In the genomic region with DNA sequence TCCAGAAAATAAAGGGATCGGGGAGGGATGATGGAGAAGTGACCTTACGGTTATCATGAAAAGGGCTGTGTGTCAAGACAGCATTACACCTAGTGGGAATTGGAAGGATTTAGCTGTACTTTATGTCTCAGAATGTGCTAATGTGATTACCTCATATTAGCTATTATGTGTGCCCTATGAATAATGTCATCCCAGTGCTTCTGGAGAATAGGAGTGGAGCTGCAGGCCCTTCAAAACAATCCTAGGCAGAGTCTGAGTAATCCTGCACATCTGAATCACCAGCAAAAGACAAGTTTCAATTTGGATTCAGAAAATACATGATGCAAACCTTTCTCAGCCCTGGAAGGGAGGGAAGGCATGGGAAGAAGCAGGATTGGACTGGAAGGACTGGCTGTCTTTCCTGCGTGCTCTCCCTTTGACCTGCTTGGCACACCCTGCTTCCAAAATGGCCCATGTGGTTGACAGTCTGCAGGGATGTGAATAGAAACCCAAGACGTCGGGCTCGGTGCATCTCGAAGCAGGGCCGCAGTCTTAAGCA, we compare ENCODE assay signal across 1 cellular context.
A peak's percentile ranks its signal among the peaks of the same experiment; 100 is the strongest.
TF ChIP-seq lines count a peak whose summit lies in the region.

No MANE protein-coding gene starts in this region.

TF ChIP-seq in HEK293, 187 proteins besides CTCF, POLR2A, EP300 and RAD21 (continued from another document):
- TF ChIP-seq, protein P1, sequence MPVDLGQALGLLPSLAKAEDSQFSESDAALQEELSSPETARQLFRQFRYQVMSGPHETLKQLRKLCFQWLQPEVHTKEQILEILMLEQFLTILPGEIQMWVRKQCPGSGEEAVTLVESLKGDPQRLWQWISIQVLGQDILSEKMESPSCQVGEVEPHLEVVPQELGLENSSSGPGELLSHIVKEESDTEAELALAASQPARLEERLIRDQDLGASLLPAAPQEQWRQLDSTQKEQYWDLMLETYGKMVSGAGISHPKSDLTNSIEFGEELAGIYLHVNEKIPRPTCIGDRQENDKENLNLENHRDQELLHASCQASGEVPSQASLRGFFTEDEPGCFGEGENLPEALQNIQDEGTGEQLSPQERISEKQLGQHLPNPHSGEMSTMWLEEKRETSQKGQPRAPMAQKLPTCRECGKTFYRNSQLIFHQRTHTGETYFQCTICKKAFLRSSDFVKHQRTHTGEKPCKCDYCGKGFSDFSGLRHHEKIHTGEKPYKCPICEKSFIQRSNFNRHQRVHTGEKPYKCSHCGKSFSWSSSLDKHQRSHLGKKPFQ (tag by site-specific recombination; IDR thresholded peaks at IDR 0.05) = 0 out of 2 replicates have a peak, but pooled peaks have one; percentile 50
- peak; percentile 91 for TF ChIP-seq ZEB2 (tag by site-specific recombination; IDR thresholded peaks at IDR 0.05)
- TF ChIP-seq, protein P2, sequence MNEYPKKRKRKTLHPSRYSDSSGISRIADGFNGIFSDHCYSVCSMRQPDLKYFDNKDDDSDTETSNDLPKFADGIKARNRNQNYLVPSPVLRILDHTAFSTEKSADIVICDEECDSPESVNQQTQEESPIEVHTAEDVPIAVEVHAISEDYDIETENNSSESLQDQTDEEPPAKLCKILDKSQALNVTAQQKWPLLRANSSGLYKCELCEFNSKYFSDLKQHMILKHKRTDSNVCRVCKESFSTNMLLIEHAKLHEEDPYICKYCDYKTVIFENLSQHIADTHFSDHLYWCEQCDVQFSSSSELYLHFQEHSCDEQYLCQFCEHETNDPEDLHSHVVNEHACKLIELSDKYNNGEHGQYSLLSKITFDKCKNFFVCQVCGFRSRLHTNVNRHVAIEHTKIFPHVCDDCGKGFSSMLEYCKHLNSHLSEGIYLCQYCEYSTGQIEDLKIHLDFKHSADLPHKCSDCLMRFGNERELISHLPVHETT (tag by site-specific recombination; IDR thresholded peaks at IDR 0.05) = peak; percentile 77
- TF ChIP-seq ZNF138 (tag by site-specific recombination; IDR thresholded peaks at IDR 0.05; ENCODE audit: borderline replicate concordance) = no peak
- TF ChIP-seq ZNF791 (tag by site-specific recombination; IDR thresholded peaks at IDR 0.05) = no peak
- TF ChIP-seq, protein P3, sequence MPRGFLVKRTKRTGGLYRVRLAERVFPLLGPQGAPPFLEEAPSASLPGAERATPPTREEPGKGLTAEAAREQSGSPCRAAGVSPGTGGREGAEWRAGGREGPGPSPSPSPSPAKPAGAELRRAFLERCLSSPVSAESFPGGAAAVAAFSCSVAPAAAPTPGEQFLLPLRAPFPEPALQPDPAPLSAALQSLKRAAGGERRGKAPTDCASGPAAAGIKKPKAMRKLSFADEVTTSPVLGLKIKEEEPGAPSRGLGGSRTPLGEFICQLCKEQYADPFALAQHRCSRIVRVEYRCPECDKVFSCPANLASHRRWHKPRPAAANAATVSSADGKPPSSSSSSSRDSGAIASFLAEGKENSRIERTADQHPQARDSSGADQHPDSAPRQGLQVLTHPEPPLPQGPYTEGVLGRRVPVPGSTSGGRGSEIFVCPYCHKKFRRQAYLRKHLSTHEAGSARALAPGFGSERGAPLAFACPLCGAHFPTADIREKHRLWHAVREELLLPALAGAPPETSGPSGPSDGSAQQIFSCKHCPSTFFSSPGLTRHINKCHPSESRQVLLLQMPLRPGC (tag by site-specific recombination; IDR thresholded peaks at IDR 0.05) = peak; percentile 95
- no peak for TF ChIP-seq KLF9 (tag by site-specific recombination; IDR thresholded peaks at IDR 0.05; ENCODE audit: low read depth)
- peak; percentile 55; the same call in 1 of the 2 replicates for TF ChIP-seq ZBTB20 (tag by site-specific recombination; IDR thresholded peaks at IDR 0.05)
- TF ChIP-seq, protein P4, sequence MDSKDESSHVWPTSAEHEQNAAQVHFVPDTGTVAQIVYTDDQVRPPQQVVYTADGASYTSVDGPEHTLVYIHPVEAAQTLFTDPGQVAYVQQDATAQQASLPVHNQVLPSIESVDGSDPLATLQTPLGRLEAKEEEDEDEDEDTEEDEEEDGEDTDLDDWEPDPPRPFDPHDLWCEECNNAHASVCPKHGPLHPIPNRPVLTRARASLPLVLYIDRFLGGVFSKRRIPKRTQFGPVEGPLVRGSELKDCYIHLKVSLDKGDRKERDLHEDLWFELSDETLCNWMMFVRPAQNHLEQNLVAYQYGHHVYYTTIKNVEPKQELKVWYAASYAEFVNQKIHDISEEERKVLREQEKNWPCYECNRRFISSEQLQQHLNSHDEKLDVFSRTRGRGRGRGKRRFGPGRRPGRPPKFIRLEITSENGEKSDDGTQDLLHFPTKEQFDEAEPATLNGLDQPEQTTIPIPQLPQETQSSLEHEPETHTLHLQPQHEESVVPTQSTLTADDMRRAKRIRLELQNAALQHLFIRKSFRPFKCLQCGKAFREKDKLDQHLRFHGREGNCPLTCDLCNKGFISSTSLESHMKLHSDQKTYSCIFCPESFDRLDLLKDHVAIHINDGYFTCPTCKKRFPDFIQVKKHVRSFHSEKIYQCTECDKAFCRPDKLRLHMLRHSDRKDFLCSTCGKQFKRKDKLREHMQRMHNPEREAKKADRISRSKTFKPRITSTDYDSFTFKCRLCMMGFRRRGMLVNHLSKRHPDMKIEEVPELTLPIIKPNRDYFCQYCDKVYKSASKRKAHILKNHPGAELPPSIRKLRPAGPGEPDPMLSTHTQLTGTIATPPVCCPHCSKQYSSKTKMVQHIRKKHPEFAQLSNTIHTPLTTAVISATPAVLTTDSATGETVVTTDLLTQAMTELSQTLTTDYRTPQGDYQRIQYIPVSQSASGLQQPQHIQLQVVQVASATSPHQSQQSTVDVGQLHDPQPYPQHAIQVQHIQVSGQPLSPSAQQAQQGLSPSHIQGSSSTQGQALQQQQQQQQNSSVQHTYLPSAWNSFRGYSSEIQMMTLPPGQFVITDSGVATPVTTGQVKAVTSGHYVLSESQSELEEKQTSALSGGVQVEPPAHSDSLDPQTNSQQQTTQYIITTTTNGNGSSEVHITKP (tag by site-specific recombination; IDR thresholded peaks at IDR 0.05) = peak; percentile 41; the same call in 1 of the 2 replicates
- peak; percentile 92 for TF ChIP-seq ZNF629 (tag by site-specific recombination; IDR thresholded peaks at IDR 0.05)
- TF ChIP-seq, protein P5, sequence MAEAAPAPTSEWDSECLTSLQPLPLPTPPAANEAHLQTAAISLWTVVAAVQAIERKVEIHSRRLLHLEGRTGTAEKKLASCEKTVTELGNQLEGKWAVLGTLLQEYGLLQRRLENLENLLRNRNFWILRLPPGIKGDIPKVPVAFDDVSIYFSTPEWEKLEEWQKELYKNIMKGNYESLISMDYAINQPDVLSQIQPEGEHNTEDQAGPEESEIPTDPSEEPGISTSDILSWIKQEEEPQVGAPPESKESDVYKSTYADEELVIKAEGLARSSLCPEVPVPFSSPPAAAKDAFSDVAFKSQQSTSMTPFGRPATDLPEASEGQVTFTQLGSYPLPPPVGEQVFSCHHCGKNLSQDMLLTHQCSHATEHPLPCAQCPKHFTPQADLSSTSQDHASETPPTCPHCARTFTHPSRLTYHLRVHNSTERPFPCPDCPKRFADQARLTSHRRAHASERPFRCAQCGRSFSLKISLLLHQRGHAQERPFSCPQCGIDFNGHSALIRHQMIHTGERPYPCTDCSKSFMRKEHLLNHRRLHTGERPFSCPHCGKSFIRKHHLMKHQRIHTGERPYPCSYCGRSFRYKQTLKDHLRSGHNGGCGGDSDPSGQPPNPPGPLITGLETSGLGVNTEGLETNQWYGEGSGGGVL (tag by site-specific recombination; IDR thresholded peaks at IDR 0.05) = peak; percentile 48
- no peak for TF ChIP-seq PRDM1 (tag by site-specific recombination; IDR thresholded peaks at IDR 0.05)
- TF ChIP-seq, protein P6, sequence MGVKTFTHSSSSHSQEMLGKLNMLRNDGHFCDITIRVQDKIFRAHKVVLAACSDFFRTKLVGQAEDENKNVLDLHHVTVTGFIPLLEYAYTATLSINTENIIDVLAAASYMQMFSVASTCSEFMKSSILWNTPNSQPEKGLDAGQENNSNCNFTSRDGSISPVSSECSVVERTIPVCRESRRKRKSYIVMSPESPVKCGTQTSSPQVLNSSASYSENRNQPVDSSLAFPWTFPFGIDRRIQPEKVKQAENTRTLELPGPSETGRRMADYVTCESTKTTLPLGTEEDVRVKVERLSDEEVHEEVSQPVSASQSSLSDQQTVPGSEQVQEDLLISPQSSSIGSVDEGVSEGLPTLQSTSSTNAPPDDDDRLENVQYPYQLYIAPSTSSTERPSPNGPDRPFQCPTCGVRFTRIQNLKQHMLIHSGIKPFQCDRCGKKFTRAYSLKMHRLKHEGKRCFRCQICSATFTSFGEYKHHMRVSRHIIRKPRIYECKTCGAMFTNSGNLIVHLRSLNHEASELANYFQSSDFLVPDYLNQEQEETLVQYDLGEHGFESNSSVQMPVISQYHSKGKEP (tag by site-specific recombination; IDR thresholded peaks at IDR 0.05) = 0 out of 2 replicates have a peak, but pooled peaks have one; percentile 3
- peak; percentile 88 for TF ChIP-seq ZNF600 (tag by site-specific recombination; IDR thresholded peaks at IDR 0.05)
- TF ChIP-seq, protein P7, sequence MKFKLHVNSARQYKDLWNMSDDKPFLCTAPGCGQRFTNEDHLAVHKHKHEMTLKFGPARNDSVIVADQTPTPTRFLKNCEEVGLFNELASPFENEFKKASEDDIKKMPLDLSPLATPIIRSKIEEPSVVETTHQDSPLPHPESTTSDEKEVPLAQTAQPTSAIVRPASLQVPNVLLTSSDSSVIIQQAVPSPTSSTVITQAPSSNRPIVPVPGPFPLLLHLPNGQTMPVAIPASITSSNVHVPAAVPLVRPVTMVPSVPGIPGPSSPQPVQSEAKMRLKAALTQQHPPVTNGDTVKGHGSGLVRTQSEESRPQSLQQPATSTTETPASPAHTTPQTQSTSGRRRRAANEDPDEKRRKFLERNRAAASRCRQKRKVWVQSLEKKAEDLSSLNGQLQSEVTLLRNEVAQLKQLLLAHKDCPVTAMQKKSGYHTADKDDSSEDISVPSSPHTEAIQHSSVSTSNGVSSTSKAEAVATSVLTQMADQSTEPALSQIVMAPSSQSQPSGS (tag by site-specific recombination; IDR thresholded peaks at IDR 0.05; ENCODE audit: low read depth) = peak; percentile 96
- TF ChIP-seq, protein P8, sequence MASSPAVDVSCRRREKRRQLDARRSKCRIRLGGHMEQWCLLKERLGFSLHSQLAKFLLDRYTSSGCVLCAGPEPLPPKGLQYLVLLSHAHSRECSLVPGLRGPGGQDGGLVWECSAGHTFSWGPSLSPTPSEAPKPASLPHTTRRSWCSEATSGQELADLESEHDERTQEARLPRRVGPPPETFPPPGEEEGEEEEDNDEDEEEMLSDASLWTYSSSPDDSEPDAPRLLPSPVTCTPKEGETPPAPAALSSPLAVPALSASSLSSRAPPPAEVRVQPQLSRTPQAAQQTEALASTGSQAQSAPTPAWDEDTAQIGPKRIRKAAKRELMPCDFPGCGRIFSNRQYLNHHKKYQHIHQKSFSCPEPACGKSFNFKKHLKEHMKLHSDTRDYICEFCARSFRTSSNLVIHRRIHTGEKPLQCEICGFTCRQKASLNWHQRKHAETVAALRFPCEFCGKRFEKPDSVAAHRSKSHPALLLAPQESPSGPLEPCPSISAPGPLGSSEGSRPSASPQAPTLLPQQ (tag by site-specific recombination; IDR thresholded peaks at IDR 0.05) = peak; percentile 81; the same call in 1 of the 2 replicates
- no peak for TF ChIP-seq YY1 (tag by site-specific recombination; IDR thresholded peaks at IDR 0.05)
- TF ChIP-seq, protein P9, sequence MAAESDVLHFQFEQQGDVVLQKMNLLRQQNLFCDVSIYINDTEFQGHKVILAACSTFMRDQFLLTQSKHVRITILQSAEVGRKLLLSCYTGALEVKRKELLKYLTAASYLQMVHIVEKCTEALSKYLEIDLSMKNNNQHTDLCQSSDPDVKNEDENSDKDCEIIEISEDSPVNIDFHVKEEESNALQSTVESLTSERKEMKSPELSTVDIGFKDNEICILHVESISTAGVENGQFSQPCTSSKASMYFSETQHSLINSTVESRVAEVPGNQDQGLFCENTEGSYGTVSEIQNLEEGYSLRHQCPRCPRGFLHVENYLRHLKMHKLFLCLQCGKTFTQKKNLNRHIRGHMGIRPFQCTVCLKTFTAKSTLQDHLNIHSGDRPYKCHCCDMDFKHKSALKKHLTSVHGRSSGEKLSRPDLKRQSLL (tag by site-specific recombination; IDR thresholded peaks at IDR 0.05) = peak; percentile 83
- no peak for TF ChIP-seq HOXA7 (CRISPR knock-in tag; IDR thresholded peaks at IDR 0.05; ENCODE audit: borderline replicate concordance)
- TF ChIP-seq ZBTB48 (tag by site-specific recombination; IDR thresholded peaks at IDR 0.05) = peak; percentile 35; the same call in 1 of the 2 replicates
- TF ChIP-seq ZBTB17 (tag by site-specific recombination; IDR thresholded peaks at IDR 0.05) = peak; percentile 63
- TF ChIP-seq, protein P10, sequence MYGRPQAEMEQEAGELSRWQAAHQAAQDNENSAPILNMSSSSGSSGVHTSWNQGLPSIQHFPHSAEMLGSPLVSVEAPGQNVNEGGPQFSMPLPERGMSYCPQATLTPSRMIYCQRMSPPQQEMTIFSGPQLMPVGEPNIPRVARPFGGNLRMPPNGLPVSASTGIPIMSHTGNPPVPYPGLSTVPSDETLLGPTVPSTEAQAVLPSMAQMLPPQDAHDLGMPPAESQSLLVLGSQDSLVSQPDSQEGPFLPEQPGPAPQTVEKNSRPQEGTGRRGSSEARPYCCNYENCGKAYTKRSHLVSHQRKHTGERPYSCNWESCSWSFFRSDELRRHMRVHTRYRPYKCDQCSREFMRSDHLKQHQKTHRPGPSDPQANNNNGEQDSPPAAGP (tag by site-specific recombination; IDR thresholded peaks at IDR 0.05) = peak; percentile 84
- peak; percentile 80; the same call in 1 of the 2 replicates for TF ChIP-seq ZNF558 (tag by site-specific recombination; IDR thresholded peaks at IDR 0.05)
- no peak for TF ChIP-seq ZNF112 (tag by site-specific recombination; IDR thresholded peaks at IDR 0.05)
- no peak for TF ChIP-seq ZNF391 (tag by site-specific recombination; IDR thresholded peaks at IDR 0.05; ENCODE audit: borderline replicate concordance, low read depth)
- TF ChIP-seq IKZF3 (tag by site-specific recombination; IDR thresholded peaks at IDR 0.05) = peak; percentile 39; the same call in 1 of the 2 replicates
- peak; percentile 87 for TF ChIP-seq SP7 (tag by site-specific recombination; IDR thresholded peaks at IDR 0.05)
- TF ChIP-seq ZFP69B (tag by site-specific recombination; IDR thresholded peaks at IDR 0.05) = peak; percentile 76; the same call in 1 of the 2 replicates
- TF ChIP-seq, protein P11, sequence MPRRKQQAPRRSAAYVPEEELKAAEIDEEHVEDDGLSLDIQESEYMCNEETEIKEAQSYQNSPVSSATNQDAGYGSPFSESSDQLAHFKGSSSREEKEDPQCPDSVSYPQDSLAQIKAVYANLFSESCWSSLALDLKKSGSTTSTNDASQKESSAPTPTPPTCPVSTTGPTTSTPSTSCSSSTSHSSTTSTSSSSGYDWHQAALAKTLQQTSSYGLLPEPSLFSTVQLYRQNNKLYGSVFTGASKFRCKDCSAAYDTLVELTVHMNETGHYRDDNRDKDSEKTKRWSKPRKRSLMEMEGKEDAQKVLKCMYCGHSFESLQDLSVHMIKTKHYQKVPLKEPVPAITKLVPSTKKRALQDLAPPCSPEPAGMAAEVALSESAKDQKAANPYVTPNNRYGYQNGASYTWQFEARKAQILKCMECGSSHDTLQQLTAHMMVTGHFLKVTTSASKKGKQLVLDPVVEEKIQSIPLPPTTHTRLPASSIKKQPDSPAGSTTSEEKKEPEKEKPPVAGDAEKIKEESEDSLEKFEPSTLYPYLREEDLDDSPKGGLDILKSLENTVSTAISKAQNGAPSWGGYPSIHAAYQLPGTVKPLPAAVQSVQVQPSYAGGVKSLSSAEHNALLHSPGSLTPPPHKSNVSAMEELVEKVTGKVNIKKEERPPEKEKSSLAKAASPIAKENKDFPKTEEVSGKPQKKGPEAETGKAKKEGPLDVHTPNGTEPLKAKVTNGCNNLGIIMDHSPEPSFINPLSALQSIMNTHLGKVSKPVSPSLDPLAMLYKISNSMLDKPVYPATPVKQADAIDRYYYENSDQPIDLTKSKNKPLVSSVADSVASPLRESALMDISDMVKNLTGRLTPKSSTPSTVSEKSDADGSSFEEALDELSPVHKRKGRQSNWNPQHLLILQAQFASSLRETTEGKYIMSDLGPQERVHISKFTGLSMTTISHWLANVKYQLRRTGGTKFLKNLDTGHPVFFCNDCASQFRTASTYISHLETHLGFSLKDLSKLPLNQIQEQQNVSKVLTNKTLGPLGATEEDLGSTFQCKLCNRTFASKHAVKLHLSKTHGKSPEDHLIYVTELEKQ (tag by site-specific recombination; IDR thresholded peaks at IDR 0.05; ENCODE audit: borderline replicate concordance) = peak; percentile 68; the same call in 1 of the 2 replicates
- TF ChIP-seq ZNF169 (tag by site-specific recombination; IDR thresholded peaks at IDR 0.05) = no peak
TF ChIP-seq in HEK293: peak in this region for 37.
